Comparison of ENCODE assay signal across 16 cellular contexts in the genomic region with DNA sequence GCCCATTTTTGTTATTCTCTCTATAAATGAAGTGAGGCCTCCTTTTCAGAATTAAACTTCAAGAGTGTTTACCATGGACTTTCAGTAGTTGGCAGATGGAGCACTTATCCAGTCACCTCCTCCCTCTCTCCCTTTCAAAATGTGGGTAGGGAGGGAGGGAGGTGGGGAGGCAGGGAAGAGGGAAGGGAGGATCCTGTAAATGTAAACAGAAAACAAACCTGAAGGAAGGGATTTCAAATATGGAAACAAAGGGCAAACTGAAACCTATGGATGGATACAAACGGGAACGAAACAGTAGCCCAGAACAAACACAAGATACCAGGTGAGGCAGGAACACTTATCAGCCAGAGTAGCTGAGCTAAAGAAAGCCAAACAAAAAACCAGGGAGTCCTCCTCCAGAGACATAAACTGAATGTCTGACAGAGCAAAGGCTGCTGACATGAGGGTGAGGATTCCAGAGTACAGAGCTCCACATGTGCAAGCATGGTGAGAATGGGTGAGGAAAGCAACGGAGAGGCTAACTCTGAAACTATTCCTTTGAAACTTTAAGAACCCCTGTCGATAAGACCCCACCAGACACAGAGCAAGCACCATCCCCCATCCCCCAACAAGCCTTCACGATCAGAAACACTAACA. TPM values are rescaled to one million over a fixed set of nuclear protein-coding genes. Genes with fewer than 3 reads are reported as not detected.
A peak's percentile ranks its signal among the peaks of the same experiment; 100 is the strongest.
DNase-seq lines count a peak whose midpoint lies in the region; ATAC-seq and TF ChIP-seq lines count a peak whose summit lies in the region.
"Had no signal": no experiment of that assay in that cellular context is flagged by ENCODE, and none has a peak within 500 bp of the region (broad histone marks: within the 10 kb centered on the region; RNA-seq: fewer than 3 reads in every experiment).

No MANE protein-coding gene starts in this region.

- H3K36me3 Mint-ChIP-seq in mesothelial cell of epicardium, result peaks cover 33% of the 10 kb centered on the region
- peaks cover 70% of the 10 kb centered on the region for H3K36me3 Mint-ChIP-seq in activated T-helper 1 cell treated with anti-CD3 and anti-CD28 coated beads, Interleukin-12 subunit alpha, Interleukin-12 subunit beta, Interleukin-2, Interleukin-4 antibody, amounts not matched to agents 30 ng/mL and 10 ng/mL and 1 ng/mL, durations not matched to agents 14 hours and 24 hours and 36 hours (ENCODE audit: low read depth)

- no peaks in the 10 kb centered on the region for H3K27me3 Mint-ChIP-seq in mesothelial cell of epicardium (ENCODE audit: low read depth)
- no peaks in the 10 kb centered on the region for H3K27me3 Mint-ChIP-seq in activated T-helper 1 cell treated with anti-CD3 and anti-CD28 coated beads, Interleukin-12 subunit alpha, Interleukin-12 subunit beta, Interleukin-2, Interleukin-4 antibody, amounts not matched to agents 30 ng/mL and 10 ng/mL and 1 ng/mL, durations not matched to agents 14 hours and 24 hours and 36 hours (ENCODE audit: insufficient read depth)
- H3K27me3 Mint-ChIP-seq: activated naive CD8-positive, alpha-beta T cell treated with anti-CD3 and anti-CD28 coated beads for 36 hours; B cell had no signal

- no peaks in the 10 kb centered on the region for H3K9me3 Mint-ChIP-seq in mesothelial cell of epicardium
- H3K9me3 Mint-ChIP-seq in activated T-helper 1 cell treated with anti-CD3 and anti-CD28 coated beads, Interleukin-12 subunit alpha, Interleukin-12 subunit beta, Interleukin-2, Interleukin-4 antibody, amounts not matched to agents 30 ng/mL and 10 ng/mL and 1 ng/mL, durations not matched to agents 14 hours and 24 hours and 36 hours, result no peaks in the 10 kb centered on the region
- H3K9me3 Mint-ChIP-seq: activated naive CD8-positive, alpha-beta T cell treated with anti-CD3 and anti-CD28 coated beads for 36 hours; immature natural killer cell had no signal

- peak overlapping the region; percentile 54 for H3K27ac Mint-ChIP-seq in mesothelial cell of epicardium
- H3K27ac Mint-ChIP-seq in activated T-helper 1 cell treated with anti-CD3 and anti-CD28 coated beads, Interleukin-12 subunit alpha, Interleukin-12 subunit beta, Interleukin-2, Interleukin-4 antibody, amounts not matched to agents 30 ng/mL and 10 ng/mL and 1 ng/mL, durations not matched to agents 14 hours and 24 hours and 36 hours, result no peak overlapping the region
- H3K27ac Mint-ChIP-seq: activated naive CD8-positive, alpha-beta T cell treated with anti-CD3 and anti-CD28 coated beads for 36 hours; B cell had no signal

- no peak for TF ChIP-seq CTCF in mesothelial cell of epicardium (IDR thresholded peaks at IDR 0.05; ENCODE audit: unreplicated experiment)

- ATAC-seq in stimulated activated naive CD8-positive, alpha-beta T cell treated with anti-CD3 and anti-CD28 coated beads, Interleukin-15, Interleukin-2, amounts not matched to agents 100 U/mL and 50 U/mL, for 24 hours, result no peak
- ATAC-seq: gastroesophageal sphincter had no signal

- H3K4me1 Mint-ChIP-seq in mesothelial cell of epicardium, result peaks cover 8% of the 10 kb centered on the region
- peaks cover 21% of the 10 kb centered on the region for H3K4me1 Mint-ChIP-seq in activated T-helper 1 cell treated with anti-CD3 and anti-CD28 coated beads, Interleukin-12 subunit alpha, Interleukin-12 subunit beta, Interleukin-2, Interleukin-4 antibody, amounts not matched to agents 30 ng/mL and 10 ng/mL and 1 ng/mL, durations not matched to agents 14 hours and 24 hours and 36 hours (ENCODE audit: low read depth)
- H3K4me1 Mint-ChIP-seq: activated naive CD8-positive, alpha-beta T cell treated with anti-CD3 and anti-CD28 coated beads for 36 hours; B cell had no signal

- intact Hi-C loops in activated T-helper 1 cell treated with anti-CD3 and anti-CD28 coated beads, Interleukin-12 subunit alpha, Interleukin-12 subunit beta, Interleukin-2, Interleukin-4 antibody, amounts not matched to agents 30 ng/mL and 10 ng/mL and 1 ng/mL, durations not matched to agents 14 hours and 24 hours and 36 hours (cut with micrococcal nuclease), result no loop called here

- H3K4me3 Mint-ChIP-seq in mesothelial cell of epicardium, result no peak overlapping the region
- H3K4me3 Mint-ChIP-seq in activated T-helper 1 cell treated with anti-CD3 and anti-CD28 coated beads, Interleukin-12 subunit alpha, Interleukin-12 subunit beta, Interleukin-2, Interleukin-4 antibody, amounts not matched to agents 30 ng/mL and 10 ng/mL and 1 ng/mL, durations not matched to agents 14 hours and 24 hours and 36 hours, result no peak overlapping the region
- H3K4me3 Mint-ChIP-seq: activated naive CD8-positive, alpha-beta T cell treated with anti-CD3 and anti-CD28 coated beads for 36 hours; B cell had no signal

- DNase-seq in DMS53 treated with DMSO at 0.1 percent for 48 hours (lab: John Stamatoyannopoulos, UW; ENCODE audit: unreplicated experiment) (peak; percentile 81), NCI-H1417 treated with DMSO at 0.1 percent for 48 hours (lab: John Stamatoyannopoulos, UW) (peak; percentile 89), NCI-H748 (lab: John Stamatoyannopoulos, UW; ENCODE audit: unreplicated experiment) (peak; percentile 93), mesothelial cell of epicardium (ENCODE audit: low spot score in 2 of 2, unreplicated experiment in 2 of 2) (no peak), HUDEP-2 (lab: John Stamatoyannopoulos, UW; ENCODE audit: unreplicated experiment in 76 of 76) (no peak)
- no peak for DNase-seq in activated T-helper 1 cell treated with anti-CD3 and anti-CD28 coated beads, Interleukin-12 subunit alpha, Interleukin-12 subunit beta, Interleukin-2, Interleukin-4 antibody, amounts not matched to agents 30 ng/mL and 10 ng/mL and 1 ng/mL, durations not matched to agents 14 hours and 24 hours and 36 hours (ENCODE audit: low spot score)
- no peak for DNase-seq in stimulated activated naive CD8-positive, alpha-beta T cell treated with anti-CD3 and anti-CD28 coated beads, Interleukin-15, Interleukin-2, amounts not matched to agents 100 U/mL and 50 U/mL, for 24 hours
- DNase-seq: activated CD8-positive, alpha-beta memory T cell treated with anti-CD3 and anti-CD28 coated beads, Interleukin-2, amount 50 U/mL, for 48 hours; activated naive CD8-positive, alpha-beta T cell treated with anti-CD3 and anti-CD28 coated beads for 36 hours; caudate nucleus; immature natural killer cell; NCI-H526; RPMI8226 had no signal

RNA-seq across cellular contexts. Expression of gene GP5, which starts 41.0 kb away (rescaled TPM):
- total RNA-seq in mesothelial cell of epicardium, result 0.11 to 0.16 TPM in 2 of 3 replicates, not detected in the other
- 0.27 and 0.31 TPM in 2 replicates for total RNA-seq in activated T-helper 1 cell treated with anti-CD3 and anti-CD28 coated beads, Interleukin-12 subunit alpha, Interleukin-12 subunit beta, Interleukin-2, Interleukin-4 antibody, amounts not matched to agents 30 ng/mL and 10 ng/mL and 1 ng/mL, durations not matched to agents 14 hours and 24 hours and 36 hours
- total RNA-seq: Daoy had no signal

RNA-seq across cellular contexts. Expression of gene ATP13A3, which starts 46.8 kb away (rescaled TPM):
- 60.2 to 74.1 TPM (median 62.3 TPM) in 3 replicates for total RNA-seq in mesothelial cell of epicardium
- total RNA-seq in activated T-helper 1 cell treated with anti-CD3 and anti-CD28 coated beads, Interleukin-12 subunit alpha, Interleukin-12 subunit beta, Interleukin-2, Interleukin-4 antibody, amounts not matched to agents 30 ng/mL and 10 ng/mL and 1 ng/mL, durations not matched to agents 14 hours and 24 hours and 36 hours, result 198 and 206 TPM in 2 replicates

Comparison
In these comparisons a context has a peak if more than half of its experiments do, and no peak if none do; other contexts are left out.
1. DNase-seq: peak in DMS53 treated with DMSO at 0.1 percent for 48 hours (single experiment), NCI-H1417 treated with DMSO at 0.1 percent for 48 hours (single experiment) and NCI-H748 (single experiment); none in mesothelial cell of epicardium (0 of 2), activated T-helper 1 cell treated with anti-CD3 and anti-CD28 coated beads, Interleukin-12 subunit alpha, Interleukin-12 subunit beta, Interleukin-2, Interleukin-4 antibody, amounts not matched to agents 30 ng/mL and 10 ng/mL and 1 ng/mL, durations not matched to agents 14 hours and 24 hours and 36 hours (single experiment), stimulated activated naive CD8-positive, alpha-beta T cell treated with anti-CD3 and anti-CD28 coated beads, Interleukin-15, Interleukin-2, amounts not matched to agents 100 U/mL and 50 U/mL, for 24 hours (single experiment) and HUDEP-2 (0 of 76).